In genomic region chr1:112702067-112702395, GRCh38 we compare ENCODE assay signal across 9 cellular contexts. TPM values are rescaled to one million over a fixed set of nuclear protein-coding genes. Genes with fewer than 3 reads are reported as not detected.
DNase-seq lines count a peak whose midpoint lies in the region; ATAC-seq and TF ChIP-seq lines count a peak whose summit lies in the region.
"Had no signal": no experiment of that assay in that cellular context is flagged by ENCODE, and none has a peak within 500 bp of the region (broad histone marks: within the 10 kb centered on the region; RNA-seq: fewer than 3 reads in every experiment).

No MANE protein-coding gene starts in this region.

- peaks cover 8 to 32% (median 16%) of the 10 kb centered on the region in 3 donors for H3K27me3 Mint-ChIP-seq in CD14-positive monocyte (ENCODE audit: low read depth in 3 of 3)

- H2AFZ ChIP-seq in PC-9 = no peak overlapping the region

- peaks cover 0 to 2% (median 0%) of the 10 kb centered on the region in 7 donors for H3K9me3 Mint-ChIP-seq in CD14-positive monocyte

- no peak overlapping the region for H3K4me3 Mint-ChIP-seq in CD14-positive monocyte

- ATAC-seq in GM19328 (IDR thresholded peaks at IDR 0.05; ENCODE audit: unreplicated experiment) (no peak), esophagus mucosa (no peak)

- H3K27ac Mint-ChIP-seq in CD14-positive monocyte = peak overlapping the region in 4 of 7 donors; percentile 19 to 82 (median 68)

- H3K4me2 ChIP-seq in PC-9 = peak overlapping the region; percentile 64

- peaks cover 62% of the 10 kb centered on the region for H3K4me1 Mint-ChIP-seq in CD14-positive monocyte

- DNase-seq in CD14-positive monocyte (ENCODE audit: low spot score) (no peak), PC-9 (no peak), epithelial cell of prostate (ENCODE audit: low read depth, low spot score) (no peak), posterior vena cava (ENCODE audit: low spot score) (peak; percentile 34)
- no peak for DNase-seq in stimulated activated naive CD4-positive, alpha-beta T cell treated with Interleukin-2 at 50 U/mL for 16 hours (lab: John Stamatoyannopoulos, UW)
- no peak for DNase-seq in NK-92 treated with Interleukin-12 subunit alpha and Interleukin-12 subunit beta, amount 100 ng/mL, for 24 hours (lab: John Stamatoyannopoulos, UW)
- DNase-seq: NCI-H2029 treated with DMSO at 0.1 percent for 48 hours had no signal

- H3F3A ChIP-seq in PC-9 (ENCODE audit: insufficient read depth, low read depth) = peaks cover 59% of the 10 kb centered on the region

- H3K79me2 ChIP-seq in PC-9 (ENCODE audit: low read depth) = peaks cover 44% of the 10 kb centered on the region

- CTCF ChIA-PET in PC-9 (lab: Charles Lee) = no interaction called here

- peaks cover 73% of the 10 kb centered on the region for H3K4me1 ChIP-seq in PC-9 (replicated peaks; ENCODE audit: insufficient read depth)

- H3K9me2 ChIP-seq in PC-9 (ENCODE audit: insufficient read depth) = no peaks in the 10 kb centered on the region

- H3K36me3 Mint-ChIP-seq in CD14-positive monocyte = peaks cover 12 to 28% of the 10 kb centered on the region in 2 donors

- POLR2A ChIA-PET in PC-9 (lab: Charles Lee; ENCODE audit: unreplicated experiment) = interaction anchor here (0.5 to 0.6 kb wide), 2 partner anchors 27 to 264 kb away, joined by 3 read pairs; no protein-coding TSS in a partner anchor

- H3K36me3 ChIP-seq in PC-9 (ENCODE audit: low read depth) = peaks cover 27% of the 10 kb centered on the region

- H3K27ac ChIP-seq in PC-9 (0 out of 2 replicates have a peak overlapping the region, but pooled peaks have one; percentile 49), epithelial cell of prostate (peak overlapping the region; percentile 93)

- TF ChIP-seq CTCF in CD14-positive monocyte (IDR thresholded peaks at IDR 0.05) (no peak), PC-9 (conservative IDR thresholded peaks at IDR 0.05) (no peak)

- intact Hi-C loops in CD14-positive monocyte (cut with micrococcal nuclease) (loop anchor here (5.0 to 10.0 kb wide), 3 partner anchors 197 to 343 kb away; partner anchors contain the start of gene WNT2B (in 1 of the 2)), PC-9 (cut with micrococcal nuclease; ENCODE audit: unreplicated experiment) (loop anchor here (10.0 kb wide), 1 partner anchor 237 kb away; no protein-coding TSS in a partner anchor), posterior vena cava (cut with DNase I) (loop anchor here in 1 of 2 donors (10.0 kb wide), 1 partner anchor 307 kb away; the partner anchor contains the start of gene CTTNBP2NL)

- H3K4me3 ChIP-seq in PC-9 = no peak overlapping the region

- no peaks in the 10 kb centered on the region for H3K27me3 ChIP-seq in PC-9 (ENCODE audit: insufficient read depth, low read depth)

- H3K9me3 ChIP-seq in PC-9 (ENCODE audit: insufficient read depth, low read depth) = no peaks in the 10 kb centered on the region

- BruUV-seq in PC-9 (replicated peaks; lab: Mats Ljungman, UMichigan) = no TSS peak

- H4K20me1 ChIP-seq in PC-9 (ENCODE audit: insufficient read depth) = no peaks in the 10 kb centered on the region

RNA-seq across cellular contexts. Expression of gene RHOC, which starts 4.9 kb away (rescaled TPM):
- 10 to 100 TPM; 78.9 to 91.5 TPM for polyA plus RNA-seq in CD14-positive monocyte
- total RNA-seq in PC-9 (2021) (200 and 220 TPM in 2 replicates), posterior vena cava (100 to 1,000 TPM; 297 to 387 TPM), esophagus mucosa (69.5 TPM)

RNA-seq across cellular contexts. Expression of gene PPM1J, which starts 13.1 kb away (rescaled TPM):
- polyA plus RNA-seq in CD14-positive monocyte = under 1 TPM; 0.28 to 0.75 TPM
- 6.0 and 7.7 TPM in 2 replicates for total RNA-seq in PC-9 (2021)
- 1 to 10 TPM; 2.1 to 3.0 TPM for total RNA-seq in posterior vena cava
- total RNA-seq in esophagus mucosa = 2.1 TPM

RNA-seq across cellular contexts. Expression of gene MOV10, which starts 27.6 kb away (rescaled TPM):
- 10 to 100 TPM; 12.0 to 13.6 TPM for polyA plus RNA-seq in CD14-positive monocyte
- total RNA-seq in PC-9 (2021) = 73.7 and 78.3 TPM in 2 replicates
- 10 to 100 TPM; 29.5 to 32.3 TPM for total RNA-seq in posterior vena cava
- 50.2 TPM for total RNA-seq in esophagus mucosa
